In the genomic region with DNA sequence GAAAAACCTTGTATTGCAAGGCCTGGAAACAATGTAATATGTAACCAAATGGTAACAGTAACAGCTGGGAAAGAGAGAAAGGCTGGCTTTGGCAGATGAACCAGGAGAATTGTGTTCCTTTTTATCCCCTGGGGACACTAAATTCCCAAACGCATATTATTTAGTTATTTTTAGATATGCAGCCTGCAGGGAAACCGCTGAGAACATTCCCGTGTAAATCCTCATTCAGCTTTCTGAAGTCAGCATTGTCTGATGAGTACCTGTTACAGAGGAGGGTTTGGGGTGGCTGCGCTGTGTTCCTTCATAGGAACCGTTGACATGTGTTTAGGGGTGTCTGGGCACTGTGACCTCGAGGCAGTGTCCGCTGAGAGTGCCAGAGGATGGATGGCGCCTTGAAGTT, we compare ENCODE assay signal across 21 cellular contexts.
A peak's percentile ranks its signal among the peaks of the same experiment; 100 is the strongest.
DNase-seq lines count a peak whose midpoint lies in the region; ATAC-seq and TF ChIP-seq lines count a peak whose summit lies in the region.
"Had no signal": no experiment of that assay in that cellular context is flagged by ENCODE, and none has a peak within 500 bp of the region (broad histone marks: within the 10 kb centered on the region; RNA-seq: fewer than 3 reads in every experiment).

No MANE protein-coding gene starts in this region.

- no peak for ATAC-seq in HG03135 (IDR thresholded peaks at IDR 0.05; ENCODE audit: unreplicated experiment)
- ATAC-seq: activated CD8-positive, alpha-beta memory T cell treated with anti-CD3 and anti-CD28 coated beads, Interleukin-2, amount 10 ng/mL, durations not matched to agents 7 days and 5 days; natural killer cell treated with Interleukin-12 subunit alpha and Interleukin-12 subunit beta and Interleukin-15 and Interleukin-18, amount 100 ng/mL, for 72 hours; T-cell had no signal

- H3K4me3 ChIP-seq in SK-N-MC (peak overlapping the region; percentile 34), fibroblast of the aortic adventitia (ENCODE audit: low read depth, low read length) (no peak overlapping the region), tibial artery (peak overlapping the region in 1 of 2 donors; percentile 6)
- H3K4me3 ChIP-seq: prostate gland had no signal

- H3K27ac ChIP-seq in SK-N-MC (peak overlapping the region; percentile 37; the same call in 1 of the 2 replicates), tibial artery (peak overlapping the region; percentile 58 to 66)
- H3K27ac ChIP-seq: KMS-11 had no signal

- H3K36me3 ChIP-seq in SK-N-MC (ENCODE audit: insufficient read depth, low read length) (no peaks in the 10 kb centered on the region), tibial artery (no peaks in the 10 kb centered on the region)
- H3K36me3 ChIP-seq: prostate gland had no signal

- TF ChIP-seq CTCF in fibroblast of the aortic adventitia (IDR thresholded peaks at IDR 0.05; ENCODE audit: insufficient read depth, low read length): no peak
- no peak for TF ChIP-seq CTCF in tibial artery (IDR thresholded peaks at IDR 0.05)

- DNase-seq in SK-N-MC (ENCODE audit: low read depth, low spot score) (no peak), fibroblast of the aortic adventitia (ENCODE audit: low read depth) (peak; percentile 89), myocyte (ENCODE audit: low read depth) (peak; percentile 50), tibial artery (no peak), amniotic stem cell (lab: John Stamatoyannopoulos, UW) (no peak), NCI-H2227 treated with DMSO at 0.1 percent for 48 hours (lab: John Stamatoyannopoulos, UW) (no peak), NCI-H1930 (lab: John Stamatoyannopoulos, UW) (no peak)
- DNase-seq: activated CD4-positive, alpha-beta T cell treated with anti-CD3 and anti-CD28 coated beads for 48 hours; activated CD8-positive, alpha-beta memory T cell treated with anti-CD3 and anti-CD28 coated beads, Interleukin-2, amount 10 ng/mL, durations not matched to agents 7 days and 5 days; CD8-positive, alpha-beta memory T cell; cerebellar nuclear complex; DMS79 treated with DMSO at 0.1 percent for 48 hours; effector memory CD4-positive, alpha-beta T cell; MV-4-11; NCI-H187 treated with DMSO at 0.1 percent for 48 hours; NCI-H526; T-cell had no signal

- no peak overlapping the region for H3K9ac ChIP-seq in SK-N-MC (ENCODE audit: insufficient read length)
- H3K9ac ChIP-seq: KMS-11 had no signal

- H3K4me1 ChIP-seq in tibial artery: peaks cover 0 to 69% (median 39%) of the 10 kb centered on the region in 4 donors
- H3K4me1 ChIP-seq: prostate gland had no signal

- intact Hi-C loops in tibial artery (cut with DNase I; ENCODE audit: low total_unique reads): no loop called here

- H3K9me3 ChIP-seq in SK-N-MC (ENCODE audit: low read depth, low read length) (no peaks in the 10 kb centered on the region), tibial artery (no peaks in the 10 kb centered on the region)
- H3K9me3 ChIP-seq: prostate gland had no signal

- no peaks in the 10 kb centered on the region for H3K27me3 ChIP-seq in tibial artery

Comparison
In these comparisons a context has a peak if more than half of its experiments do, and no peak if none do; other contexts are left out.
1. DNase-seq: peak in fibroblast of the aortic adventitia (single experiment) and myocyte (single experiment); none in SK-N-MC (single experiment), tibial artery (0 of 2), amniotic stem cell (single experiment), NCI-H2227 treated with DMSO at 0.1 percent for 48 hours (single experiment) and NCI-H1930 (0 of 2).